Comparison of ENCODE assay signal across 11 cellular contexts in genomic region chr13:46598820-46599180, GRCh38. TPM values are rescaled to one million over a fixed set of nuclear protein-coding genes. Genes with fewer than 3 reads are reported as not detected.
A peak's percentile ranks its signal among the peaks of the same experiment; 100 is the strongest.
DNase-seq lines count a peak whose midpoint lies in the region; ATAC-seq, FAIRE-seq and TF ChIP-seq lines count a peak whose summit lies in the region.
"Had no signal": no experiment of that assay in that cellular context is flagged by ENCODE, and none has a peak within 500 bp of the region (broad histone marks: within the 10 kb centered on the region; RNA-seq: fewer than 3 reads in every experiment).

No MANE protein-coding gene starts in this region.

- H3K27me3 ChIP-seq in HL-60 (ENCODE audit: insufficient read depth, poor library complexity, severe bottlenecking) = no peaks in the 10 kb centered on the region

- no peak for FAIRE-seq in frontal cortex (lab: Jason Lieb, UNC)

- H3K9me3 Mint-ChIP-seq in activated CD4-positive, alpha-beta T cell treated with anti-CD3 and anti-CD28 coated beads, Interleukin-2, amount 10 ng/mL, durations not matched to agents 7 days and 5 days = peaks cover 2% of the 10 kb centered on the region
- no peaks in the 10 kb centered on the region for H3K9me3 Mint-ChIP-seq in stimulated activated memory B cell treated with anti-CD40 and anti-IgM and Interleukin-4, amounts not matched to agents 10 μg/mL and 1 μg/mL and 100 μg/mL, for 72 hours
- H3K9me3 Mint-ChIP-seq in progenitor cell of endocrine pancreas (ENCODE audit: low read depth) = peaks cover 3% of the 10 kb centered on the region

- no peaks in the 10 kb centered on the region for H3K27me3 Mint-ChIP-seq in activated CD4-positive, alpha-beta T cell treated with anti-CD3 and anti-CD28 coated beads, Interleukin-2, amount 10 ng/mL, durations not matched to agents 7 days and 5 days
- H3K27me3 Mint-ChIP-seq in stimulated activated memory B cell treated with anti-CD40 and anti-IgM and Interleukin-4, amounts not matched to agents 10 μg/mL and 1 μg/mL and 100 μg/mL, for 72 hours = no peaks in the 10 kb centered on the region
- H3K27me3 Mint-ChIP-seq in progenitor cell of endocrine pancreas = no peaks in the 10 kb centered on the region

- H3K36me3 Mint-ChIP-seq in activated CD4-positive, alpha-beta T cell treated with anti-CD3 and anti-CD28 coated beads, Interleukin-2, amount 10 ng/mL, durations not matched to agents 7 days and 5 days (ENCODE audit: low read depth) = peaks cover 12% of the 10 kb centered on the region
- no peaks in the 10 kb centered on the region for H3K36me3 Mint-ChIP-seq in stimulated activated memory B cell treated with anti-CD40 and anti-IgM and Interleukin-4, amounts not matched to agents 10 μg/mL and 1 μg/mL and 100 μg/mL, for 72 hours
- peaks cover 1% of the 10 kb centered on the region for H3K36me3 Mint-ChIP-seq in progenitor cell of endocrine pancreas (ENCODE audit: insufficient read depth)

- peak overlapping the region; percentile 25; the same call in 1 of the 2 replicates for H3K27ac ChIP-seq in HL-60 (replicated peaks)

- CTCF ChIA-PET in activated CD4-positive, alpha-beta T cell treated with anti-CD3 and anti-CD28 coated beads, Interleukin-2, amount 10 ng/mL, durations not matched to agents 7 days and 5 days (lab: Charles Lee) = no interaction called here

- POLR2A ChIA-PET in activated CD4-positive, alpha-beta T cell treated with anti-CD3 and anti-CD28 coated beads, Interleukin-2, amount 10 ng/mL, durations not matched to agents 7 days and 5 days (lab: Charles Lee) = no interaction called here

- peak; percentile 33 for ATAC-seq in GM21737 (IDR thresholded peaks at IDR 0.05; ENCODE audit: unreplicated experiment)
- ATAC-seq in stimulated activated memory B cell treated with anti-CD40 and anti-IgM and Interleukin-4, amounts not matched to agents 10 μg/mL and 1 μg/mL and 100 μg/mL, for 72 hours = peak; percentile 24

- no peak overlapping the region for H3K4me3 ChIP-seq in HL-60 (replicated peaks; ENCODE audit: insufficient read depth, low read length)

- peak overlapping the region; percentile 60 for H3K27ac Mint-ChIP-seq in activated CD4-positive, alpha-beta T cell treated with anti-CD3 and anti-CD28 coated beads, Interleukin-2, amount 10 ng/mL, durations not matched to agents 7 days and 5 days
- peak overlapping the region; percentile 83 for H3K27ac Mint-ChIP-seq in stimulated activated memory B cell treated with anti-CD40 and anti-IgM and Interleukin-4, amounts not matched to agents 10 μg/mL and 1 μg/mL and 100 μg/mL, for 72 hours
- H3K27ac Mint-ChIP-seq in progenitor cell of endocrine pancreas = no peak overlapping the region
- H3K27ac Mint-ChIP-seq: nephron progenitor cell had no signal

- peak overlapping the region; percentile 20 for H3K4me3 Mint-ChIP-seq in activated CD4-positive, alpha-beta T cell treated with anti-CD3 and anti-CD28 coated beads, Interleukin-2, amount 10 ng/mL, durations not matched to agents 7 days and 5 days
- peak overlapping the region; percentile 49 for H3K4me3 Mint-ChIP-seq in stimulated activated memory B cell treated with anti-CD40 and anti-IgM and Interleukin-4, amounts not matched to agents 10 μg/mL and 1 μg/mL and 100 μg/mL, for 72 hours
- no peak overlapping the region for H3K4me3 Mint-ChIP-seq in progenitor cell of endocrine pancreas (ENCODE audit: low read depth)
- H3K4me3 Mint-ChIP-seq: nephron progenitor cell had no signal

- TF ChIP-seq CTCF in HL-60 (IDR thresholded peaks at IDR 0.05; ENCODE audit: insufficient read depth, low read length) = no peak
- no peak for TF ChIP-seq CTCF in progenitor cell of endocrine pancreas (IDR thresholded peaks at IDR 0.05; ENCODE audit: unreplicated experiment)

- DNase-seq in activated CD4-positive, alpha-beta T cell treated with anti-CD3 and anti-CD28 coated beads, Interleukin-2, amount 10 ng/mL, durations not matched to agents 7 days and 5 days = no peak
- DNase-seq in activated CD4-positive, alpha-beta T cell treated with anti-CD3 and anti-CD28 coated beads for 48 hours = no peak
- DNase-seq in HL-60 (ENCODE audit: low read depth in 1 of 2, low spot score in 1 of 2) (no peak), progenitor cell of endocrine pancreas (ENCODE audit: low spot score, unreplicated experiment) (no peak), mesenteric fat pad (ENCODE audit: low spot score) (no peak), frontal cortex (ENCODE audit: low spot score in 2 of 2) (no peak)
- DNase-seq: IMR-90; nephron progenitor cell; stimulated activated CD4-positive, alpha-beta T cell treated with anti-CD3 and anti-CD28 coated beads, Interleukin-4, amount 100 ng/mL, for 4 hours had no signal

- H3K4me1 Mint-ChIP-seq in activated CD4-positive, alpha-beta T cell treated with anti-CD3 and anti-CD28 coated beads, Interleukin-2, amount 10 ng/mL, durations not matched to agents 7 days and 5 days = peaks cover 87% of the 10 kb centered on the region
- peaks cover 82% of the 10 kb centered on the region for H3K4me1 Mint-ChIP-seq in stimulated activated memory B cell treated with anti-CD40 and anti-IgM and Interleukin-4, amounts not matched to agents 10 μg/mL and 1 μg/mL and 100 μg/mL, for 72 hours
- H3K4me1 Mint-ChIP-seq in progenitor cell of endocrine pancreas (ENCODE audit: low read depth) = peaks cover 29% of the 10 kb centered on the region

RNA-seq across cellular contexts. Expression of gene LRCH1, which starts 45.8 kb away (rescaled TPM):
- total RNA-seq in activated CD4-positive, alpha-beta T cell treated with anti-CD3 and anti-CD28 coated beads, Interleukin-2, amount 10 ng/mL, durations not matched to agents 7 days and 5 days = 10 to 100 TPM; 17.4 to 18.2 TPM
- total RNA-seq in progenitor cell of endocrine pancreas (17.9 and 18.3 TPM in 2 replicates), mesenteric fat pad (21.0 TPM), frontal cortex (17.1 TPM)
